Comparison of ENCODE assay signal across 19 cellular contexts in the genomic region with DNA sequence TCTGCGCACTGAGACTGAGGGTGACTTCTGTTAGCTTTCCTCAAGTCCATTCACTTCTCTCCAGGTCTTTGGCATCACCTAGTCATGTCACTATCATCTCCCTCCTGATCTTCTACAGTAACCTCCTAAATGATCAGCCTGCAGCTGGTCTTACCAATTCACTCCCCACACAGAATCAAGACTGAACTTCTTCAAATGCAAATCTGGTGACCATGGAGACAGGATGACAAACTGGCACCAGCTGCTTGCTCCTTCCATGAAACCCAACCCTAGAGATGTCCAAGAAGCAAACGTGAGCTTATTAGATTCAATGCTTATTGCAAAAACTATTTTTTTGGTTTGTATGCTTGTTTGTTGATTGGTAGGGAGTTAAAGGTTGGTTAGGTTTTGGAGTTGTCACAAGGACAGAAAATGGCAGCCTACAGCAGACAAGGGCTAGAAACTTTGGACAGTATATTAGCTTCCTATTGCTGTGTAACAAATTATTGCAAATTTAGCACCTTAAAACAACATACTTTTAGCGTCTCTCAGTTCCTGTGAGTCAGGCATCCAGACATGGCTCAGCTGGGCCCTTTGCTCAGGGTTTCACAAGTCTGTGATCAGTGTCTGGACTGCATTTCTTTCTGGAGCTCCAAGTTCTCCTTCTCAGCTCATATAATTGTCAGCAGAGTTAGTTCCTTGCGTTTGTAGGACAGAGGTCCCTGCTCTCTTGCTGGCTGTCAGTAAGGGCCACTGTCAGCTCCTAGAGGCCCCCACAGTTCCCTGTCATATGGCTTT. TPM values are rescaled to one million over a fixed set of nuclear protein-coding genes. Genes with fewer than 3 reads are reported as not detected.
DNase-seq lines count a peak whose midpoint lies in the region; ATAC-seq lines count a peak whose summit lies in the region.
"Had no signal": no experiment of that assay in that cellular context is flagged by ENCODE, and none has a peak within 500 bp of the region (broad histone marks: within the 10 kb centered on the region; RNA-seq: fewer than 3 reads in every experiment).

No MANE protein-coding gene starts in this region.

- H3K27me3 ChIP-seq in GM23248 (replicated peaks; ENCODE audit: insufficient read depth): no peaks in the 10 kb centered on the region
- H3K27me3 ChIP-seq in mesenchymal stem cell (ENCODE audit: control insufficient read depth in 1 of 2, insufficient read depth in 1 of 2, low read length in 2 of 2): no peaks in the 10 kb centered on the region
- H3K27me3 ChIP-seq: colonic mucosa had no signal

- H3K9me2 ChIP-seq in GM23248 (ENCODE audit: insufficient read depth): no peaks in the 10 kb centered on the region

- H4K20me1 ChIP-seq in GM23248 (ENCODE audit: insufficient read depth): no peaks in the 10 kb centered on the region

- H4K91ac ChIP-seq in mesenchymal stem cell (ENCODE audit: low read length): no peak overlapping the region

- no peak overlapping the region for H2BK15ac ChIP-seq in mesenchymal stem cell (ENCODE audit: low read depth, poor library complexity, severe bottlenecking)

- 23 to 30% methylated on average over 4 of the region's 4 CpGs for WGBS in GM23248 (ENCODE audit: low coverage in 1 of 2, low lambda C conversion rate in 2 of 2, missing lambda C conversion rate in 2 of 2), 2 experiments
- 60% methylated on average over 4 of the region's 4 CpGs for WGBS in mesenchymal stem cell

- H3K9me3 ChIP-seq in GM23248 (ENCODE audit: low read depth) (no peaks in the 10 kb centered on the region), mesenchymal stem cell (ENCODE audit: control insufficient read depth, low read length) (no peaks in the 10 kb centered on the region)
- H3K9me3 ChIP-seq: Caco-2, colonic mucosa, left ventricle myocardium inferior, stomach had no signal

- H3K9ac ChIP-seq in GM23248 (no peak overlapping the region), mesenchymal stem cell (ENCODE audit: low read length) (no peak overlapping the region)

- H3K79me2 ChIP-seq in GM23248 (ENCODE audit: insufficient read depth): no peaks in the 10 kb centered on the region

- H2AK5ac ChIP-seq in mesenchymal stem cell (ENCODE audit: low read length, severe bottlenecking): no peak overlapping the region

- no peak for ATAC-seq in HG03108 (IDR thresholded peaks at IDR 0.05; ENCODE audit: unreplicated experiment)

- H2BK5ac ChIP-seq in mesenchymal stem cell (ENCODE audit: low read depth, low read length, poor library complexity, severe bottlenecking): no peak overlapping the region

- H3F3A ChIP-seq in GM23248 (ENCODE audit: insufficient read depth): peaks cover 32% of the 10 kb centered on the region

- DNase-seq in GM23248: peak; percentile 65
- peak; percentile 39 for DNase-seq in NCI-H460 (ENCODE audit: extremely low read depth, low read depth)
- DNase-seq in dermis blood vessel endothelial cell: peak; percentile 40
- peak; percentile 45 for DNase-seq in mesenchymal stem cell
- no peak for DNase-seq in NCI-H774 (lab: John Stamatoyannopoulos, UW)
- DNase-seq in effector CD4-positive, alpha-beta T cell: no peak
- no peak for DNase-seq in stimulated activated CD4-positive, alpha-beta T cell treated with anti-CD3 and anti-CD28 coated beads, Interleukin-4, amount 100 ng/mL, for 4 hours
- DNase-seq: activated CD4-positive, alpha-beta T cell treated with anti-CD3 and anti-CD28 coated beads, Interleukin-2, amount 50 U/mL, for 48 hours; amniotic stem cell; Caco-2; colonic mucosa; left ventricle myocardium inferior; naive B cell; NCI-H1092; stomach had no signal

- H2AFZ ChIP-seq in GM23248: peak overlapping the region; percentile 61; the same call in 1 of the 2 replicates
- no peak overlapping the region for H2AFZ ChIP-seq in mesenchymal stem cell (ENCODE audit: low read depth, low read length)

- H3K4me1 ChIP-seq in GM23248 (ENCODE audit: insufficient read depth): peaks cover 23% of the 10 kb centered on the region
- H3K4me1 ChIP-seq in mesenchymal stem cell (ENCODE audit: control insufficient read depth, insufficient read depth, low read depth, low read length): no peaks in the 10 kb centered on the region
- H3K4me1 ChIP-seq: colonic mucosa had no signal

- H3K4ac ChIP-seq in mesenchymal stem cell (ENCODE audit: low read depth in 1 of 2, low read length in 2 of 2): no peak overlapping the region

- H3K4me2 ChIP-seq in GM23248 (ENCODE audit: unreplicated experiment) (peak overlapping the region; percentile 28), mesenchymal stem cell (ENCODE audit: low read length, poor library complexity, severe bottlenecking) (no peak overlapping the region)

- H3K4me3 ChIP-seq in GM23248 (no peak overlapping the region), mesenchymal stem cell (ENCODE audit: insufficient read depth in 1 of 2, low read depth in 1 of 2, low read length in 2 of 2) (no peak overlapping the region)
- H3K4me3 ChIP-seq: colonic mucosa, left ventricle myocardium inferior, stomach had no signal

- in situ Hi-C loops in GM23248 (cut with MboI): no loop called here

- no peaks in the 10 kb centered on the region for H3K36me3 ChIP-seq in GM23248 (ENCODE audit: low read depth)
- H3K36me3 ChIP-seq in mesenchymal stem cell (ENCODE audit: control insufficient read depth in 1 of 2, insufficient read depth in 2 of 2, low read depth in 1 of 2, low read length in 2 of 2): no peaks in the 10 kb centered on the region
- H3K36me3 ChIP-seq: colonic mucosa, left ventricle myocardium inferior, stomach had no signal

- no peak overlapping the region for H3K23ac ChIP-seq in mesenchymal stem cell (ENCODE audit: low read length in 2 of 2)

- no peak overlapping the region for H4K8ac ChIP-seq in mesenchymal stem cell (ENCODE audit: low read length)

- no peak overlapping the region for H2BK120ac ChIP-seq in mesenchymal stem cell (ENCODE audit: low read depth, low read length)

- no peaks in the 10 kb centered on the region for H3K79me1 ChIP-seq in mesenchymal stem cell (replicated peaks; ENCODE audit: low read length, poor library complexity, severe bottlenecking)

- peak overlapping the region; percentile 17; the same call in 1 of the 2 replicates for H3K27ac ChIP-seq in GM23248
- no peak overlapping the region for H3K27ac ChIP-seq in mesenchymal stem cell (ENCODE audit: low read length, poor library complexity, severe bottlenecking)
- H3K27ac ChIP-seq: colonic mucosa, left ventricle myocardium inferior, stomach had no signal

- no peak overlapping the region for H3K14ac ChIP-seq in mesenchymal stem cell (ENCODE audit: low read length in 2 of 2)

- no peak overlapping the region for H3K18ac ChIP-seq in mesenchymal stem cell (ENCODE audit: low read depth in 1 of 2, low read length in 2 of 2)

- H2BK12ac ChIP-seq in mesenchymal stem cell (ENCODE audit: low read length in 2 of 2): no peak overlapping the region

RNA-seq across cellular contexts. Expression of a gene that starts 53.3 kb away (rescaled TPM):
- total RNA-seq in GM23248 (2014; rRNA removed; shearing (Covaris generic)): not detected in 2 replicates
- not detected in 2 replicates for polyA plus RNA-seq in GM23248 (2016; fragmentation: Nextera tagmentation; extraction: Ambion mirVana)
- not detected in 2 replicates for total RNA-seq in NCI-H460 (2014; rRNA removed; shearing (Covaris generic))
- polyA plus RNA-seq in NCI-H460 (2014; cell fraction: nucleus; rRNA removed): not detected in 2 replicates
- not detected in 2 replicates for total RNA-seq in dermis blood vessel endothelial cell
- not detected for polyA plus RNA-seq in mesenchymal stem cell (2013, experiment 1 of 2)
- polyA plus RNA-seq in mesenchymal stem cell (2013, experiment 2 of 2): not detected
- total RNA-seq: Caco-2, colonic mucosa, epithelial cell of proximal tubule, left ventricle myocardium inferior, posterior vena cava, stomach had no signal
- polyA plus RNA-seq: IgD-negative memory B cell, stomach had no signal

Comparison
In these comparisons a context has a peak if more than half of its experiments do, and no peak if none do; other contexts are left out.
1. DNase-seq: peak in GM23248 (single experiment), NCI-H460 (single experiment), dermis blood vessel endothelial cell (single experiment) and mesenchymal stem cell (single experiment); none in NCI-H774 (single experiment), effector CD4-positive, alpha-beta T cell (single experiment) and stimulated activated CD4-positive, alpha-beta T cell treated with anti-CD3 and anti-CD28 coated beads, Interleukin-4, amount 100 ng/mL, for 4 hours (0 of 2).